24 cellular contexts compared by ENCODE assay signal in genomic region chr20:51738877-51739447, GRCh38. TPM values are rescaled to one million over a fixed set of nuclear protein-coding genes. Genes with fewer than 3 reads are reported as not detected.
DNase-seq lines count a peak whose midpoint lies in the region; ATAC-seq and TF ChIP-seq lines count a peak whose summit lies in the region.
"Had no signal": no experiment of that assay in that cellular context is flagged by ENCODE, and none has a peak within 500 bp of the region (broad histone marks: within the 10 kb centered on the region; RNA-seq: fewer than 3 reads in every experiment).

No MANE protein-coding gene starts in this region.

- H3K4me1 Mint-ChIP-seq in type B pancreatic cell (ENCODE audit: unreplicated experiment) (peaks cover 23% of the 10 kb centered on the region), HFFc6 (ENCODE audit: low read depth) (peaks cover 19% of the 10 kb centered on the region)
- H3K4me1 Mint-ChIP-seq: activated CD4-positive, alpha-beta T cell treated with anti-CD3 and anti-CD28 coated beads, Interleukin-2, amount 10 ng/mL, durations not matched to agents 7 days and 5 days; memory B cell; naive B cell had no signal

- peak overlapping the region; percentile 5; the same call in 1 of the 2 replicates for H3K9ac ChIP-seq in PC-3 (ENCODE audit: low read length)

- H4K20me1 ChIP-seq in PC-3 (ENCODE audit: low read length), result no peaks in the 10 kb centered on the region

- H3K9me3 ChIP-seq in HEK293 (ENCODE audit: control insufficient read depth, insufficient read depth, low read depth, low read length) (no peaks in the 10 kb centered on the region), PC-3 (ENCODE audit: low read length) (no peaks in the 10 kb centered on the region)
- H3K9me3 ChIP-seq: pancreas, right lobe of liver, SJCRH30, testis had no signal

- H3K36me3 ChIP-seq in HEK293 (ENCODE audit: control insufficient read depth in 2 of 2, insufficient read depth in 1 of 2, low read length in 2 of 2), result no peaks in the 10 kb centered on the region
- H3K36me3 ChIP-seq in PC-3 (ENCODE audit: low read depth, low read length), result no peaks in the 10 kb centered on the region
- H3K36me3 ChIP-seq: pancreas, right lobe of liver, SJCRH30 had no signal

- H3K27ac Mint-ChIP-seq in type B pancreatic cell (peak overlapping the region; percentile 59), HFFc6 (no peak overlapping the region)
- no peak overlapping the region for H3K27ac Mint-ChIP-seq in activated naive CD4-positive, alpha-beta T cell treated with anti-CD3 and anti-CD28 coated beads, Interleukin-2, amount 50 U/mL, for 72 hours
- H3K27ac Mint-ChIP-seq: activated CD4-positive, alpha-beta T cell treated with anti-CD3 and anti-CD28 coated beads, Interleukin-2, amount 10 ng/mL, durations not matched to agents 7 days and 5 days; memory B cell; naive B cell; T-helper 1 cell treated with Interleukin-12 subunit alpha and Interleukin-12 subunit beta and Interleukin-4 antibody, amounts not matched to agents 30 μg/mL and 1 μg/mL, for 36 hours had no signal

- H3K9me3 Mint-ChIP-seq in type B pancreatic cell (no peaks in the 10 kb centered on the region), HFFc6 (no peaks in the 10 kb centered on the region)
- no peaks in the 10 kb centered on the region for H3K9me3 Mint-ChIP-seq in activated naive CD4-positive, alpha-beta T cell treated with anti-CD3 and anti-CD28 coated beads, Interleukin-2, amount 50 U/mL, for 72 hours
- H3K9me3 Mint-ChIP-seq: activated CD4-positive, alpha-beta T cell treated with anti-CD3 and anti-CD28 coated beads, Interleukin-2, amount 10 ng/mL, durations not matched to agents 7 days and 5 days; memory B cell; naive B cell; T-helper 1 cell treated with Interleukin-12 subunit alpha and Interleukin-12 subunit beta and Interleukin-4 antibody, amounts not matched to agents 30 μg/mL and 1 μg/mL, for 36 hours had no signal

- H3K9me2 ChIP-seq in PC-3 (replicated peaks; ENCODE audit: low read length), result no peaks in the 10 kb centered on the region

- CTCF ChIA-PET in HEK293 (lab: Yijun Ruan, JAX), result interaction anchor here (0.6 kb wide), 1 partner anchor 343 kb away, joined by 3 read pairs; no protein-coding TSS in a partner anchor
- CTCF ChIA-PET in PC-3 (lab: Charles Lee), result no interaction called here

- H3K27me3 Mint-ChIP-seq in type B pancreatic cell (no peaks in the 10 kb centered on the region), HFFc6 (ENCODE audit: insufficient read depth) (peaks cover 2% of the 10 kb centered on the region; the same call in 1 of the 2 replicates)
- H3K27me3 Mint-ChIP-seq: activated CD4-positive, alpha-beta T cell treated with anti-CD3 and anti-CD28 coated beads, Interleukin-2, amount 10 ng/mL, durations not matched to agents 7 days and 5 days; memory B cell had no signal

- H3K79me2 ChIP-seq in PC-3 (ENCODE audit: low read length), result peaks cover 45% of the 10 kb centered on the region

- H3K4me3 ChIP-seq in HEK293 (ENCODE audit: low read depth, low read length) (no peak overlapping the region), PC-3 (ENCODE audit: low read length) (no peak overlapping the region)
- H3K4me3 ChIP-seq: dorsolateral prefrontal cortex, pancreas, right lobe of liver, SJCRH30, testis had no signal

- DNase-seq in PC-3, result peak; percentile 77
- peak; percentile 39 for DNase-seq in kidney tubule cell (ENCODE audit: low spot score)
- no peak for DNase-seq in type B pancreatic cell (ENCODE audit: extremely low spot score, unreplicated experiment)
- DNase-seq in activated naive CD4-positive, alpha-beta T cell treated with anti-CD3 and anti-CD28 coated beads, Interleukin-2, amount 50 U/mL, for 72 hours (ENCODE audit: low spot score in 2 of 2), result no peak
- DNase-seq in HFFc6, result no peak
- DNase-seq: activated CD4-positive, alpha-beta T cell treated with anti-CD3 and anti-CD28 coated beads, Interleukin-2, amount 10 ng/mL, durations not matched to agents 7 days and 5 days; EL; foreskin fibroblast; naive B cell; NCI-H1694; NCI-H748 treated with DMSO at 0.1 percent for 48 hours; OCI-M1; pancreas; right lobe of liver; SJCRH30; stimulated activated CD4-positive, alpha-beta T cell treated with anti-CD3 and anti-CD28 coated beads, Interleukin-15, amount 100 ng/mL, for 24 hours; testis had no signal

- H3K27me3 ChIP-seq in PC-3 (ENCODE audit: low read length), result no peaks in the 10 kb centered on the region
- H3K27me3 ChIP-seq: dorsolateral prefrontal cortex, pancreas, right lobe of liver, testis had no signal

- TF ChIP-seq CTCF in HEK293 (tag by site-specific recombination; IDR thresholded peaks at IDR 0.05), result no peak
- no peak for TF ChIP-seq CTCF in PC-3 (conservative IDR thresholded peaks at IDR 0.05; ENCODE audit: low read depth, low read length)
- TF ChIP-seq CTCF in type B pancreatic cell (conservative IDR thresholded peaks at IDR 0.05), result no peak
- TF ChIP-seq CTCF in HFFc6 (IDR thresholded peaks at IDR 0.05), result no peak

- H3K4me1 ChIP-seq in HEK293 (ENCODE audit: control insufficient read depth, insufficient read depth, low read length), result peaks cover 13% of the 10 kb centered on the region
- peaks cover 47% of the 10 kb centered on the region for H3K4me1 ChIP-seq in PC-3 (ENCODE audit: insufficient read depth, low read length)
- H3K4me1 ChIP-seq: SJCRH30 had no signal

- H3K4me3 Mint-ChIP-seq in type B pancreatic cell (no peak overlapping the region), HFFc6 (no peak overlapping the region)
- H3K4me3 Mint-ChIP-seq: activated CD4-positive, alpha-beta T cell treated with anti-CD3 and anti-CD28 coated beads, Interleukin-2, amount 10 ng/mL, durations not matched to agents 7 days and 5 days; memory B cell; naive B cell; T-helper 1 cell treated with Interleukin-12 subunit alpha and Interleukin-12 subunit beta and Interleukin-4 antibody, amounts not matched to agents 30 μg/mL and 1 μg/mL, for 36 hours had no signal

- intact Hi-C loops in PC-3 (cut with micrococcal nuclease), result no loop called here

- ATAC-seq in PC-3 (peak; percentile 11; the same call in 1 of the 2 replicates), GM18867 (IDR thresholded peaks at IDR 0.05; ENCODE audit: unreplicated experiment) (no peak)
- ATAC-seq in activated naive CD4-positive, alpha-beta T cell treated with anti-CD3 and anti-CD28 coated beads, Interleukin-2, amount 50 U/mL, for 72 hours, result no peak

- H3F3A ChIP-seq in PC-3 (ENCODE audit: low read length, unreplicated experiment), result peaks cover 8% of the 10 kb centered on the region

- no peak overlapping the region for H2AFZ ChIP-seq in PC-3 (ENCODE audit: low read length)

- no peak overlapping the region for H3K4me2 ChIP-seq in PC-3 (ENCODE audit: low read length)

- H3K36me3 Mint-ChIP-seq in type B pancreatic cell, result peaks cover 4% of the 10 kb centered on the region
- H3K36me3 Mint-ChIP-seq in activated naive CD4-positive, alpha-beta T cell treated with anti-CD3 and anti-CD28 coated beads, Interleukin-2, amount 50 U/mL, for 72 hours, result no peaks in the 10 kb centered on the region
- no peaks in the 10 kb centered on the region for H3K36me3 Mint-ChIP-seq in HFFc6 (ENCODE audit: low read depth)
- H3K36me3 Mint-ChIP-seq: memory B cell, naive B cell had no signal

- no peak overlapping the region for H3K27ac ChIP-seq in HEK293 (ENCODE audit: extremely low read depth, low read depth, low read length)
- peak overlapping the region; percentile 41 for H3K27ac ChIP-seq in PC-3 (ENCODE audit: low read length)
- H3K27ac ChIP-seq: epithelial cell of prostate, pancreas, right lobe of liver, SJCRH30, VCaP had no signal

- POLR2A ChIA-PET in HEK293 (lab: Yijun Ruan, JAX) (no interaction called here), PC-3 (lab: Charles Lee; ENCODE audit: unreplicated experiment) (no interaction called here)

- no TSS peak for BruUV-seq in PC-3 (replicated peaks; lab: Mats Ljungman, UMichigan)

TF ChIP-seq in HEK293, 187 proteins besides CTCF, POLR2A, EP300 and RAD21 (continues in another document):
- TF ChIP-seq ZNF19 (tag by site-specific recombination; IDR thresholded peaks at IDR 0.05; ENCODE audit: low read depth), result no peak
- no peak for TF ChIP-seq ZNF341 (tag by site-specific recombination; IDR thresholded peaks at IDR 0.05; ENCODE audit: low read depth)
- TF ChIP-seq HOXD13 (CRISPR knock-in tag; IDR thresholded peaks at IDR 0.05; ENCODE audit: borderline replicate concordance), result no peak
- TF ChIP-seq ZBTB10 (tag by site-specific recombination; IDR thresholded peaks at IDR 0.05), result 0 out of 2 replicates have a peak, but pooled peaks have one; percentile 45

RNA-seq across cellular contexts. Expression of gene ATP9A, which starts 29.2 kb away (rescaled TPM):
- 31.3 and 34.6 TPM in 2 replicates for total RNA-seq in PC-3 (2014; rRNA removed)
- total RNA-seq in type B pancreatic cell (ENCODE audit: low replicate concordance), result 43.5 and 55.8 TPM in 2 replicates
- 1 to 10 TPM in 1 of 2 donors, under 1 TPM in 1; 0.07 to 4.1 TPM for total RNA-seq in activated naive CD4-positive, alpha-beta T cell treated with anti-CD3 and anti-CD28 coated beads, Interleukin-2, amount 50 U/mL, for 72 hours
- 10 to 100 TPM; 21.4 to 34.0 (median 22.8) TPM for total RNA-seq in HFFc6 (2021; fragmentation: NEBNext Ultra II Directional; extraction: Animal tissue kit (Norgen Biotek cat#: 25700))

Comparison
In these comparisons a context has a peak if more than half of its experiments do, and no peak if none do; other contexts are left out.
1. DNase-seq: peak in PC-3 (single experiment) and kidney tubule cell (single experiment); none in type B pancreatic cell (single experiment), activated naive CD4-positive, alpha-beta T cell treated with anti-CD3 and anti-CD28 coated beads, Interleukin-2, amount 50 U/mL, for 72 hours (0 of 2) and HFFc6 (single experiment).